ENCODE assay signal across 19 cellular contexts in the genomic region with DNA sequence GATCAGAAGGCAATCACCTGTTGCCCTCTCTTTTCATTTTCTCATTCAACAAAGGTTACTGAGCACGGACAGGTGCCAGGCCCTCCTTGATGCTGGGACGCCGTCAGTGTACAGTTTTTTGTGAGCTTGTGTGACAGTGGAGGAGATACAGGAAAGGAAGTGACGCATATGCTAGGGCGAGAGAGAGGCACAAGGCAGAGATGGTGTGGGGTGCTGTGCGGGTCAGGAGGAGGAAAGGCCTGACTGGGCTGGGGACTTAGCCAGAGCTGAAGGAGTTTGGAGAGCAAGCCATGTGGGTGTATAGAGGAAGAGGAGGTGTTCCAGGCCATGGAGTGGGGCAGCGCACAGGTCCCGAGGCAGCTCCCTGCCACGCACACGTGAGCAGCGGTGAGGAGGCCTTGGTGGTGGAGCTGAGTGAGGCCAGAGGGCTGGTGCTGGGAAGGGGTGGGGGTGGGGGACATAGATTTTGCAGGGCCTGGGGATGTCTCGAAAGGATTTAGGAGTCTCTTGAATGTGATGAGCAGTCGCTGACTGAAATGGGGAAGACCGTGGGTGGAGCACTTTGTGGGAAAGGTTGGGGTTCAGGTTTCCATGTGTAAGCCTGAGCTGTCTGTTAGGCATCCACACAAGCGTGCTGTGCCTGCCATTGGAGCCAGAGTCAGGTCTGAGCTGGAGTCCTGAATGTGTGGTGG. TPM values are rescaled to one million over a fixed set of nuclear protein-coding genes. Genes with fewer than 3 reads are reported as not detected.
DNase-seq lines count a peak whose midpoint lies in the region; ATAC-seq lines count a peak whose summit lies in the region.
"Had no signal": no experiment of that assay in that cellular context is flagged by ENCODE, and none has a peak within 500 bp of the region (broad histone marks: within the 10 kb centered on the region; RNA-seq: fewer than 3 reads in every experiment).

No MANE protein-coding gene starts in this region.

- no peaks in the 10 kb centered on the region for H3K9me2 ChIP-seq in Karpas-422 (replicated peaks; ENCODE audit: insufficient read depth, low read length)

- H3K9me3 ChIP-seq in Karpas-422 (ENCODE audit: low read length), result no peaks in the 10 kb centered on the region
- H3K9me3 ChIP-seq: A549, breast epithelium, upper lobe of left lung had no signal

- peaks cover 33% of the 10 kb centered on the region for H3K79me2 ChIP-seq in Karpas-422 (ENCODE audit: low read length)

- no peaks in the 10 kb centered on the region for H3K27me3 Mint-ChIP-seq in activated T-cell treated with anti-CD3 and anti-CD28 coated beads, Interleukin-2, amount 50 U/mL, for 4 hours (ENCODE audit: low read depth)
- H3K27me3 Mint-ChIP-seq: memory B cell, progenitor cell of endocrine pancreas had no signal

- peaks cover 26% of the 10 kb centered on the region for H3K4me1 Mint-ChIP-seq in activated T-cell treated with anti-CD3 and anti-CD28 coated beads, Interleukin-2, amount 50 U/mL, for 4 hours (ENCODE audit: low read depth)

- peak; percentile 69 to 79 for ATAC-seq in activated T-cell treated with anti-CD3 and anti-CD28 coated beads, Interleukin-2, amount 50 U/mL, for 4 hours
- peak; percentile 26 for ATAC-seq in esophagus mucosa
- peak; percentile 83 for ATAC-seq in stimulated activated naive CD8-positive, alpha-beta T cell treated with anti-CD3 and anti-CD28 coated beads, Interleukin-15, Interleukin-2, amounts not matched to agents 100 U/mL and 50 U/mL, for 24 hours
- ATAC-seq: A549 had no signal

- H3K36me3 Mint-ChIP-seq in activated T-cell treated with anti-CD3 and anti-CD28 coated beads, Interleukin-2, amount 50 U/mL, for 4 hours (ENCODE audit: insufficient read depth), result peaks cover 45% of the 10 kb centered on the region

- peaks cover 13% of the 10 kb centered on the region; the same call in 1 of the 2 replicates for H3K36me3 ChIP-seq in Karpas-422 (ENCODE audit: insufficient read depth, low read length)
- H3K36me3 ChIP-seq: breast epithelium had no signal

- H3K9me3 Mint-ChIP-seq in activated T-cell treated with anti-CD3 and anti-CD28 coated beads, Interleukin-2, amount 50 U/mL, for 4 hours, result no peaks in the 10 kb centered on the region
- H3K9me3 Mint-ChIP-seq: memory B cell had no signal

- H3K9ac ChIP-seq in Karpas-422 (ENCODE audit: low read length), result no peak overlapping the region
- H3K9ac ChIP-seq: GM23248 had no signal

- 0 out of 2 replicates have a peak, but pooled peaks cover 13% of the 10 kb centered on the region for H4K20me1 ChIP-seq in Karpas-422 (ENCODE audit: insufficient read depth, low read depth, low read length)

- no peak overlapping the region for H3K4me2 ChIP-seq in Karpas-422 (ENCODE audit: low read depth, low read length, poor library complexity, severe bottlenecking)
- H3K4me2 ChIP-seq: A549 had no signal

- H3K27ac ChIP-seq in Karpas-422 (ENCODE audit: low read length), result no peak overlapping the region
- H3K27ac ChIP-seq: A549, breast epithelium, epithelial cell of prostate, GM23248, upper lobe of left lung had no signal

- no peaks in the 10 kb centered on the region for H3K4me1 ChIP-seq in Karpas-422 (ENCODE audit: low read length)
- H3K4me1 ChIP-seq: breast epithelium had no signal

- no peaks in the 10 kb centered on the region for H3K27me3 ChIP-seq in Karpas-422 (ENCODE audit: low read length)
- H3K27me3 ChIP-seq: breast epithelium, upper lobe of left lung had no signal

- peak overlapping the region; percentile 80 for H3K4me3 Mint-ChIP-seq in activated T-cell treated with anti-CD3 and anti-CD28 coated beads, Interleukin-2, amount 50 U/mL, for 4 hours
- H3K4me3 Mint-ChIP-seq: memory B cell had no signal

- H3K4me3 ChIP-seq in Karpas-422 (ENCODE audit: low read length), result no peak overlapping the region
- H3K4me3 ChIP-seq: A549, breast epithelium, GM23248, upper lobe of left lung had no signal

- DNase-seq in activated T-cell treated with anti-CD3 and anti-CD28 coated beads for 24 hours (ENCODE audit: low read depth), result peak; percentile 18
- no peak for DNase-seq in activated T-cell treated with anti-CD3 and anti-CD28 coated beads for 4 hours
- no peak for DNase-seq in activated T-cell treated with anti-CD3 and anti-CD28 coated beads, Interleukin-2, amount 50 U/mL, for 4 hours
- DNase-seq in stimulated activated naive CD8-positive, alpha-beta T cell treated with anti-CD3 and anti-CD28 coated beads, Interleukin-15, Interleukin-2, amounts not matched to agents 100 U/mL and 50 U/mL, for 24 hours, result peak; percentile 48
- no peak for DNase-seq in Karpas-422
- DNase-seq in NCI-H2081 (lab: John Stamatoyannopoulos, UW), result no peak
- DNase-seq in hippocampal formation (lab: John Stamatoyannopoulos, UW), result no peak
- DNase-seq: DMS 273 treated with DMSO at 0.1 percent for 48 hours, GM23248, NCI-H1436, NCI-H748 treated with DMSO at 0.1 percent for 48 hours, SIG-M5, upper lobe of left lung had no signal

- H2AFZ ChIP-seq in Karpas-422 (ENCODE audit: low read length), result no peak overlapping the region
- H2AFZ ChIP-seq: GM23248 had no signal

RNA-seq across cellular contexts. Expression of a gene that starts 46.0 kb away (rescaled TPM):
- 10 to 100 TPM; 43.0 to 48.1 (median 44.8) TPM for total RNA-seq in activated T-cell treated with anti-CD3 and anti-CD28 coated beads, Interleukin-2, amount 50 U/mL, for 4 hours
- 20.2 TPM for total RNA-seq in esophagus mucosa
- 24.0 and 40.3 TPM in 2 replicates for total RNA-seq in Karpas-422 (2014; rRNA removed; shearing (Covaris generic); ENCODE audit: low replicate concordance)

RNA-seq across cellular contexts. Expression of a gene that starts 49.1 kb away (rescaled TPM):
- total RNA-seq in activated T-cell treated with anti-CD3 and anti-CD28 coated beads, Interleukin-2, amount 50 U/mL, for 4 hours, result 100 to 1,000 TPM in 1 of 3 donors, 10 to 100 TPM in 2; 24.6 to 145 (median 27.1) TPM
- total RNA-seq in esophagus mucosa, result 2.5 TPM
- 0.29 and 1.0 TPM in 2 replicates for total RNA-seq in Karpas-422 (2014; rRNA removed; shearing (Covaris generic); ENCODE audit: low replicate concordance)

Comparison
In these comparisons a context has a peak if more than half of its experiments do, and no peak if none do; other contexts are left out.
1. DNase-seq: peak in activated T-cell treated with anti-CD3 and anti-CD28 coated beads for 24 hours (single experiment) and stimulated activated naive CD8-positive, alpha-beta T cell treated with anti-CD3 and anti-CD28 coated beads, Interleukin-15, Interleukin-2, amounts not matched to agents 100 U/mL and 50 U/mL, for 24 hours (single experiment); none in activated T-cell treated with anti-CD3 and anti-CD28 coated beads for 4 hours (single experiment), activated T-cell treated with anti-CD3 and anti-CD28 coated beads, Interleukin-2, amount 50 U/mL, for 4 hours (single experiment), Karpas-422 (single experiment), NCI-H2081 (0 of 2) and hippocampal formation (0 of 2).
2. ATAC-seq: peak in every context shown above with its lines; median percentile 83 in stimulated activated naive CD8-positive, alpha-beta T cell treated with anti-CD3 and anti-CD28 coated beads, Interleukin-15, Interleukin-2, amounts not matched to agents 100 U/mL and 50 U/mL, for 24 hours; 74 in activated T-cell treated with anti-CD3 and anti-CD28 coated beads, Interleukin-2, amount 50 U/mL, for 4 hours; 26 in esophagus mucosa.